8 cellular contexts compared by ENCODE assay signal in the genomic region with DNA sequence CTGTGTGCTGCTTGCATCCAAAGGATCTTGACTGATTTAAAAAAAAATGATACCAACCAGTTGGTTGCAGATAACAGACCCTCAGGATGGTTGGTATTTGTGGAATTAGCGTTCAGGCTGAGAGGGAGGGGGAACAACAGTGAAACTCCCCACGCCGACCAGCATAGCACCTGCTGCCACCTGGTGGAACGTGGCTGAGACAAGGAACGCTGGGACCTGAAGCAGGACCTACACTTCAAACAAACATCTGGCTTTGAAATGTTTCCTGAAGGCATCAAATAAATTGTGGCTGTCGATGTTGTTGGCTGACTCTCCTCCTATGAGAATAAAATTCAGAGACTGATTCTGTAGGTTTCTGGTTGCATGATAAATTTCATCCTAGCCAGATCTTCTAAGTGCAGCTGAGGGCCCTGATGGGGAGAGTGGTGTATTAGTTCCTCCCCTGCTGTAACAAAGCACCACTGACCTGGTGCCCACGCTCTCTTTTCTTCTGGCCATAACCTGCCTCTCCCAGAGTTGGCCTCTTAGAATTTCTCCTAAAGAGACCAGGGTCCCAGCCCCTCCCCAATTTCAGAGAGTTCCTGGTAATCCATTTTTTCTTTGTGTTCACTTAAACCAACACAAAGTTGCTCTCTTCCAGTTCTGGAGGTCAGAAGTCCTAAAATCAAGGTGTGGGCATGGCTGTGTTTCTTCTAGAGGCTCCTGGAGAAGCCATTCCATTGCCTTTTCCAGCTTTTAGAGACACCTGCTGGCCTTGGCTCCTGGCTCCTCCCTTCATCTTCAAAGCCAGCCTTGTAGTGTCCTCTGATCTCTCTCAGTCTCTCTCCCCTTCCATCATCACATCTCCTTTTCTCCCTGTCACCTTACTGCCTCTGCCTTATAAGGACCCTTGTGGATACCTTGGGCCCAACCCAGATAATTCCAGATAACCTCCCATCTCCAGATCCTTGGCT.
DNase-seq lines count a peak whose midpoint lies in the region; TF ChIP-seq lines count a peak whose summit lies in the region.

No MANE protein-coding gene starts in this region.

- H3K27me3 ChIP-seq in HAP-1 (ENCODE audit: low read depth): peaks cover 10% of the 10 kb centered on the region; the same call in 1 of the 2 replicates

- in situ Hi-C loops in HAP-1 (cut with MboI; ENCODE audit: low sequenced_read_pairs) (no loop called here), astrocyte of the cerebellum (cut with HindIII; ENCODE audit: low sequenced_read_pairs) (no loop called here)

- DNase-seq in CD1c-positive myeloid dendritic cell (ENCODE audit: extremely low spot score) (peak; percentile 54), HAP-1 (ENCODE audit: low spot score in 2 of 2) (peak; percentile 52 to 73), SKM-1 (lab: John Stamatoyannopoulos, UW; ENCODE audit: unreplicated experiment) (peak; percentile 6), astrocyte of the cerebellum (ENCODE audit: low read depth) (no peak), inferior parietal cortex (ENCODE audit: extremely low spot score) (peak; percentile 46), NCI-H1436 treated with DMSO at 0.1 percent for 48 hours (lab: John Stamatoyannopoulos, UW) (no peak), NCI-H1436 (lab: John Stamatoyannopoulos, UW) (no peak)
- DNase-seq in stimulated activated CD4-positive, alpha-beta T cell treated with anti-CD3 and anti-CD28 coated beads, Interleukin-4, amount 100 ng/mL, for 24 hours: peak; percentile 48

- H3K9me3 ChIP-seq in HAP-1: no peaks in the 10 kb centered on the region

- H3K4me3 ChIP-seq in HAP-1 (no peak overlapping the region), astrocyte of the cerebellum (ENCODE audit: low read depth, low read length) (no peak overlapping the region)

- H3K4me1 ChIP-seq in HAP-1: no peaks in the 10 kb centered on the region

- peak; percentile 85 for TF ChIP-seq CTCF in astrocyte of the cerebellum (IDR thresholded peaks at IDR 0.05; ENCODE audit: low read depth, low read length, missing control alignments)

- H3K36me3 ChIP-seq in HAP-1 (replicated peaks): no peaks in the 10 kb centered on the region

Comparison
In these comparisons a context has a peak if more than half of its experiments do, and no peak if none do; other contexts are left out.
1. DNase-seq: peak in CD1c-positive myeloid dendritic cell (single experiment), HAP-1 (2 of 2), SKM-1 (single experiment), inferior parietal cortex (single experiment) and stimulated activated CD4-positive, alpha-beta T cell treated with anti-CD3 and anti-CD28 coated beads, Interleukin-4, amount 100 ng/mL, for 24 hours (single experiment); none in astrocyte of the cerebellum (single experiment), NCI-H1436 treated with DMSO at 0.1 percent for 48 hours (single experiment) and NCI-H1436 (single experiment).